In genomic region chr2:43758738-43759137, GRCh38 we compare ENCODE assay signal across 13 cellular contexts. TPM values are rescaled to one million over a fixed set of nuclear protein-coding genes. Genes with fewer than 3 reads are reported as not detected.
A peak's percentile ranks its signal among the peaks of the same experiment; 100 is the strongest.
DNase-seq lines count a peak whose midpoint lies in the region; ATAC-seq and TF ChIP-seq lines count a peak whose summit lies in the region.
"Had no signal": no experiment of that assay in that cellular context is flagged by ENCODE, and none has a peak within 500 bp of the region (broad histone marks: within the 10 kb centered on the region; RNA-seq: fewer than 3 reads in every experiment).

No MANE protein-coding gene starts in this region.

- DNase-seq in AG20443 (ENCODE audit: low spot score), result peak; percentile 56
- no peak for DNase-seq in RWPE1 (ENCODE audit: low spot score)
- DNase-seq in fibroblast of mammary gland (ENCODE audit: low read depth), result peak; percentile 95
- peak; percentile 77 for DNase-seq in posterior vena cava (ENCODE audit: low spot score)
- DNase-seq in prostate gland (ENCODE audit: low spot score), result no peak
- no peak for DNase-seq in activated CD4-positive, alpha-beta T cell treated with anti-CD3 and anti-CD28 coated beads, Interleukin-2, amount 10 ng/mL, durations not matched to agents 7 days and 5 days
- DNase-seq in NCI-H2196 treated with DMSO at 0.1 percent for 48 hours (lab: John Stamatoyannopoulos, UW; ENCODE audit: unreplicated experiment), result no peak
- DNase-seq: activated T-cell treated with anti-CD3 and anti-CD28 coated beads for 4 hours; OCI-M1; stimulated activated CD4-positive, alpha-beta T cell treated with anti-CD3 and anti-CD28 coated beads, Interleukin-12 subunit alpha, Interleukin-12 subunit beta, amount 100 ng/mL, for 4 hours had no signal

- H3K27ac ChIP-seq in RWPE1, result peak overlapping the region; percentile 66
- no peak overlapping the region for H3K27ac ChIP-seq in prostate gland
- H3K27ac ChIP-seq: body of pancreas had no signal

- CTCF ChIA-PET in RWPE1 (lab: Yijun Ruan, JAX), result interaction anchor here (0.6 kb wide), 1 partner anchor 1678 kb away, joined by 4 read pairs; no protein-coding TSS in a partner anchor
- CTCF ChIA-PET in activated CD4-positive, alpha-beta T cell treated with anti-CD3 and anti-CD28 coated beads, Interleukin-2, amount 10 ng/mL, durations not matched to agents 7 days and 5 days (lab: Charles Lee), result no interaction called here

- H3K9me3 ChIP-seq in prostate gland, result no peaks in the 10 kb centered on the region
- H3K9me3 ChIP-seq: body of pancreas had no signal

- TF ChIP-seq POLR2A in prostate gland (IDR thresholded peaks at IDR 0.05), result no peak

- WGBS in prostate gland, result 42% methylated on average over 3 of the region's 3 CpGs

- no peaks in the 10 kb centered on the region for H3K36me3 ChIP-seq in prostate gland

- no peak for ATAC-seq in HG02852 (IDR thresholded peaks at IDR 0.05; ENCODE audit: unreplicated experiment)
- ATAC-seq: body of pancreas had no signal

- TF ChIP-seq CTCF in RWPE1 (conservative IDR thresholded peaks at IDR 0.05; ENCODE audit: low read depth), result no peak
- TF ChIP-seq CTCF in fibroblast of mammary gland (conservative IDR thresholded peaks at IDR 0.05; ENCODE audit: control insufficient read depth, insufficient read depth, low read depth, low read length), result no peak
- TF ChIP-seq CTCF in prostate gland (IDR thresholded peaks at IDR 0.05), result no peak

- intact Hi-C loops in posterior vena cava (cut with DNase I) (loop anchor here in 1 of 2 donors (2.0 kb wide), 1 partner anchor 70 kb away; no protein-coding TSS in a partner anchor), prostate gland (cut with DNase I) (no loop called here)

- H3K27me3 Mint-ChIP-seq in activated CD4-positive, alpha-beta T cell treated with anti-CD3 and anti-CD28 coated beads, Interleukin-2, amount 10 ng/mL, durations not matched to agents 7 days and 5 days, result no peaks in the 10 kb centered on the region

- no peak overlapping the region for H3K4me3 ChIP-seq in fibroblast of mammary gland (ENCODE audit: control insufficient read depth, low read depth, low read length)
- H3K4me3 ChIP-seq in prostate gland, result no peak overlapping the region
- H3K4me3 ChIP-seq: body of pancreas had no signal

- H3K4me3 Mint-ChIP-seq in activated CD4-positive, alpha-beta T cell treated with anti-CD3 and anti-CD28 coated beads, Interleukin-2, amount 10 ng/mL, durations not matched to agents 7 days and 5 days, result no peak overlapping the region
- H3K4me3 Mint-ChIP-seq: B cell had no signal

- POLR2A ChIA-PET in RWPE1 (lab: Yijun Ruan, JAX; ENCODE audit: low non-redundant PET), result no interaction called here
- POLR2A ChIA-PET in activated CD4-positive, alpha-beta T cell treated with anti-CD3 and anti-CD28 coated beads, Interleukin-2, amount 10 ng/mL, durations not matched to agents 7 days and 5 days (lab: Charles Lee), result no interaction called here

- no peaks in the 10 kb centered on the region for H3K36me3 Mint-ChIP-seq in activated CD4-positive, alpha-beta T cell treated with anti-CD3 and anti-CD28 coated beads, Interleukin-2, amount 10 ng/mL, durations not matched to agents 7 days and 5 days (ENCODE audit: low read depth)

- H3K4me1 Mint-ChIP-seq in activated CD4-positive, alpha-beta T cell treated with anti-CD3 and anti-CD28 coated beads, Interleukin-2, amount 10 ng/mL, durations not matched to agents 7 days and 5 days, result no peaks in the 10 kb centered on the region
- H3K4me1 Mint-ChIP-seq: B cell had no signal

- no peaks in the 10 kb centered on the region for H3K4me1 ChIP-seq in prostate gland (replicated peaks)
- H3K4me1 ChIP-seq: body of pancreas had no signal

- no peak overlapping the region for H3K27ac Mint-ChIP-seq in activated CD4-positive, alpha-beta T cell treated with anti-CD3 and anti-CD28 coated beads, Interleukin-2, amount 10 ng/mL, durations not matched to agents 7 days and 5 days
- H3K27ac Mint-ChIP-seq: B cell had no signal

- no peaks in the 10 kb centered on the region for H3K9me3 Mint-ChIP-seq in activated CD4-positive, alpha-beta T cell treated with anti-CD3 and anti-CD28 coated beads, Interleukin-2, amount 10 ng/mL, durations not matched to agents 7 days and 5 days

- H3K27me3 ChIP-seq in prostate gland (replicated peaks; ENCODE audit: insufficient read depth), result no peaks in the 10 kb centered on the region
- H3K27me3 ChIP-seq: body of pancreas had no signal

RNA-seq across cellular contexts. Expression of gene DYNC2LI1, which starts 15.1 kb away (rescaled TPM):
- total RNA-seq in posterior vena cava (10 to 100 TPM in 1 of 2 donors, 1 to 10 TPM in 1; 9.2 to 18.3 TPM), prostate gland (10 to 100 TPM; 26.1 to 27.3 TPM)
- 1 to 10 TPM; 4.0 to 5.1 TPM for total RNA-seq in activated CD4-positive, alpha-beta T cell treated with anti-CD3 and anti-CD28 coated beads, Interleukin-2, amount 10 ng/mL, durations not matched to agents 7 days and 5 days

Comparison
In these comparisons a context has a peak if more than half of its experiments do, and no peak if none do; other contexts are left out.
1. DNase-seq: peak in AG20443 (single experiment), fibroblast of mammary gland (single experiment) and posterior vena cava (single experiment); none in RWPE1 (single experiment), prostate gland (single experiment), activated CD4-positive, alpha-beta T cell treated with anti-CD3 and anti-CD28 coated beads, Interleukin-2, amount 10 ng/mL, durations not matched to agents 7 days and 5 days (single experiment) and NCI-H2196 treated with DMSO at 0.1 percent for 48 hours (single experiment).